ENCODE assay signal across 8 cellular contexts in the genomic region with DNA sequence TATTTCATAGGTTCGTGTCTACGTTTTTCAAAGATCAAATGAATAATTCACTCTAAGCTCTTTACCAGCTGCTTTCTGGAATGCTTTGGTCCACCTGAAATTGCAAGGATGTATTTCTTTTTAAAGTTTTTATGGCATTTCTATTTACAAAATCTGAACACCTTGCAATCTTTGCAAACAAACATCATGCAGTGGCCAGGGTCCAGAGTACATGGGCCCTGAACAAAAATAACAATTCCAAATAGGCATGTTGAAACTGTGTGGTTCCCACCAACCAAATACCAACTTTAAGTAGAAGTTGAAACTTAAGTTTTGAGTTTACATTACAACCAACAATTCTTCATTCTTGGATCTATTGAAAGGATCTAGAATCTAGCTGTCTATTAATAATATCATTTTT.
"Had no signal": no experiment of that assay in that cellular context is flagged by ENCODE, and none has a peak within 500 bp of the region (broad histone marks: within the 10 kb centered on the region; RNA-seq: fewer than 3 reads in every experiment).

No MANE protein-coding gene starts in this region.

- ATAC-seq: HCT116, HepG2 had no signal

- H3K4me3 Mint-ChIP-seq: HFFc6, IgD-negative memory B cell had no signal

- H3K4me3 ChIP-seq: HAP-1 had no signal

- H3K36me3 Mint-ChIP-seq: IgD-negative memory B cell had no signal

- DNase-seq: GOT3, H7, HFFc6 had no signal

- H3K4me1 Mint-ChIP-seq: IgD-negative memory B cell had no signal

- H3K9me3 ChIP-seq: HAP-1 had no signal

- H3K4me1 ChIP-seq: HAP-1 had no signal

- H3K27ac ChIP-seq: HL-60 had no signal

- H3K36me3 ChIP-seq: HAP-1 had no signal

- H3K27ac Mint-ChIP-seq: HFFc6, IgD-negative memory B cell had no signal

- H3K27me3 Mint-ChIP-seq: IgD-negative memory B cell had no signal
